1 cellular context compared by ENCODE assay signal in genomic region chr20:31711416-31712111, GRCh38.
TF ChIP-seq lines count a peak whose summit lies in the region.

No MANE protein-coding gene starts in this region.

TF ChIP-seq in HepG2, 621 proteins besides CTCF, POLR2A, EP300 and RAD21 (continued from another document and continues in another):
- TF ChIP-seq NFAT5 (CRISPR knock-in tag; IDR thresholded peaks at IDR 0.05): no peak
- peak; percentile 48 for TF ChIP-seq SP5 (CRISPR knock-in tag; IDR thresholded peaks at IDR 0.05; ENCODE audit: borderline replicate concordance, low read depth)
- peak; percentile 9; the same call in 1 of the 2 replicates for TF ChIP-seq PHF8 (CRISPR knock-in tag; IDR thresholded peaks at IDR 0.05)
- no peak for TF ChIP-seq SMAD1 (CRISPR knock-in tag; IDR thresholded peaks at IDR 0.05; ENCODE audit: borderline replicate concordance, low read depth)
- TF ChIP-seq ZNF747 (CRISPR knock-in tag; IDR thresholded peaks at IDR 0.05; ENCODE audit: borderline replicate concordance): no peak
- no peak for TF ChIP-seq TEF (CRISPR knock-in tag; IDR thresholded peaks at IDR 0.05)
- peak; percentile 91 for TF ChIP-seq ARID5B (CRISPR knock-in tag; IDR thresholded peaks at IDR 0.05)
- TF ChIP-seq HNF4G (IDR thresholded peaks at IDR 0.05; ENCODE audit: borderline replicate concordance, low read depth, low read length): no peak
- 0 out of 2 replicates have a peak, but pooled peaks have one; percentile 37 for TF ChIP-seq HNF4G (CRISPR knock-in tag; IDR thresholded peaks at IDR 0.05; ENCODE audit: borderline replicate concordance, low read depth)
- no peak for TF ChIP-seq SMAD9 (CRISPR knock-in tag; IDR thresholded peaks at IDR 0.05)
- TF ChIP-seq ZNF234 (CRISPR knock-in tag; conservative IDR thresholded peaks at IDR 0.05): no peak
- no peak for TF ChIP-seq ZNF512B (CRISPR knock-in tag; IDR thresholded peaks at IDR 0.05; ENCODE audit: borderline replicate concordance)
- TF ChIP-seq SPEN (CRISPR knock-in tag; IDR thresholded peaks at IDR 0.05; ENCODE audit: low read depth): peak; percentile 31; the same call in 1 of the 2 replicates
- TF ChIP-seq FUBP1 (CRISPR knock-in tag; IDR thresholded peaks at IDR 0.05; ENCODE audit: borderline replicate concordance): no peak
- TF ChIP-seq KAT2B (IDR thresholded peaks at IDR 0.05; ENCODE audit: borderline replicate concordance, low read depth, low read length): no peak
- no peak; the same call in 1 of the 2 replicates for TF ChIP-seq KMT2B (CRISPR knock-in tag; IDR thresholded peaks at IDR 0.05)
- TF ChIP-seq MYPOP (CRISPR knock-in tag; IDR thresholded peaks at IDR 0.05): no peak
- no peak for TF ChIP-seq JDP2 (CRISPR knock-in tag; IDR thresholded peaks at IDR 0.05; ENCODE audit: borderline replicate concordance)
- TF ChIP-seq TFE3 (CRISPR knock-in tag; IDR thresholded peaks at IDR 0.05): peak; percentile 48; the same call in 1 of the 2 replicates
- peak; percentile 72 for TF ChIP-seq HMG20A (CRISPR knock-in tag; IDR thresholded peaks at IDR 0.05; ENCODE audit: borderline replicate concordance)
- no peak for TF ChIP-seq CBX1 (IDR thresholded peaks at IDR 0.05; ENCODE audit: low read depth)
- peak; percentile 64; the same call in 1 of the 2 replicates for TF ChIP-seq HOXA5 (CRISPR knock-in tag; IDR thresholded peaks at IDR 0.05)
- TF ChIP-seq HDAC6 (IDR thresholded peaks at IDR 0.05; ENCODE audit: low read depth, low read length): 0 out of 2 replicates have a peak, but pooled peaks have one; percentile 64
- TF ChIP-seq SP140L (CRISPR knock-in tag; IDR thresholded peaks at IDR 0.05; ENCODE audit: borderline replicate concordance): no peak
- no peak for TF ChIP-seq ZFP1 (CRISPR knock-in tag; IDR thresholded peaks at IDR 0.05)
- TF ChIP-seq ZBTB46 (CRISPR knock-in tag; IDR thresholded peaks at IDR 0.05; ENCODE audit: borderline replicate concordance): no peak
- no peak for TF ChIP-seq KMT2A (CRISPR knock-in tag; IDR thresholded peaks at IDR 0.05)
- peak; percentile 98 for TF ChIP-seq ZNF12 (CRISPR knock-in tag; IDR thresholded peaks at IDR 0.05)
- no peak for TF ChIP-seq STAT6 (CRISPR knock-in tag; IDR thresholded peaks at IDR 0.05; ENCODE audit: borderline replicate concordance)
- TF ChIP-seq ZBTB3 (CRISPR knock-in tag; IDR thresholded peaks at IDR 0.05; ENCODE audit: borderline replicate concordance, low read depth): no peak
- no peak for TF ChIP-seq RFX5 (IDR thresholded peaks at IDR 0.05; ENCODE audit: low read depth, low read length)
- TF ChIP-seq KDM1A (CRISPR knock-in tag; IDR thresholded peaks at IDR 0.05): no peak
- TF ChIP-seq DBP (CRISPR knock-in tag; IDR thresholded peaks at IDR 0.05; ENCODE audit: not compliant biosample characterization): no peak
